ENCODE assay signal across 18 cellular contexts in the genomic region with DNA sequence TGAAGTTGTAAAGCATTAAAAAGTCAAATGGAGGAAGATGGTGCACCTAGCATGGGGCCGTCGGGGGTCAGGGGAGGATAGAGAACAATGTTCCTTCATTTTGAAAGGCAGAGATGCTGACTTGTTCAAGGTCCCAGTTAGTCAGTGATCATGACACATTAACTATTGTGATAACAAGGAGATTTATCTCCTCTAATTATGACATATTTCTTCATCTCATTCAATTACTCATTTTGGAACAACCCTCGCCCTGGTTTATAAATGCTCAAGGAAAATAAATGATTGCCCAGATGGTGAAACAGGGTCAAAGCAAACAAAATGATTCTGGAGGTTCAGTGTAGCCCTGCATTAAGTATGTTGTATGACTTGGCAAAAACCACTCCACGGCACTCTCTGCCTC.
"Had no signal": no experiment of that assay in that cellular context is flagged by ENCODE, and none has a peak within 500 bp of the region (broad histone marks: within the 10 kb centered on the region; RNA-seq: fewer than 3 reads in every experiment).

No MANE protein-coding gene starts in this region.

- H3K9me3 Mint-ChIP-seq: activated B cell treated with CpG ODN at 0.5 μM for 24 hours; activated CD4-positive, alpha-beta memory T cell treated with anti-CD3 and anti-CD28 coated beads, Interleukin-2, amount 10 ng/mL, durations not matched to agents 7 days and 5 days; activated naive CD4-positive, alpha-beta T cell treated with anti-CD3 and anti-CD28 coated beads for 36 hours; dendritic cell treated with granulocyte-macrophage colony-stimulating factor and Interleukin-4, amounts not matched to agents 40 ng/mL and 50 ng/mL, for 4 days; neural crest cell; T-cell had no signal

- H3K27ac Mint-ChIP-seq: activated B cell treated with CpG ODN at 0.5 μM for 24 hours; activated CD4-positive, alpha-beta memory T cell treated with anti-CD3 and anti-CD28 coated beads, Interleukin-2, amount 10 ng/mL, durations not matched to agents 7 days and 5 days; activated naive CD4-positive, alpha-beta T cell treated with anti-CD3 and anti-CD28 coated beads for 36 hours; dendritic cell treated with granulocyte-macrophage colony-stimulating factor and Interleukin-4, amounts not matched to agents 40 ng/mL and 50 ng/mL, for 4 days; T-cell had no signal

- H3K4me1 ChIP-seq: breast epithelium had no signal

- H3K9me3 ChIP-seq: breast epithelium, esophagus squamous epithelium, ovary, tibial nerve had no signal

- ATAC-seq: SK-N-SH treated with all-trans-retinoic acid at 6 μM for 48 hours, T-cell had no signal

- H3K4me3 Mint-ChIP-seq: activated B cell treated with CpG ODN at 0.5 μM for 24 hours; activated CD4-positive, alpha-beta memory T cell treated with anti-CD3 and anti-CD28 coated beads, Interleukin-2, amount 10 ng/mL, durations not matched to agents 7 days and 5 days; activated naive CD4-positive, alpha-beta T cell treated with anti-CD3 and anti-CD28 coated beads for 36 hours; dendritic cell treated with granulocyte-macrophage colony-stimulating factor and Interleukin-4, amounts not matched to agents 40 ng/mL and 50 ng/mL, for 4 days; neural crest cell; T-cell had no signal

- H3K36me3 ChIP-seq: breast epithelium, esophagus squamous epithelium, ovary, tibial nerve had no signal

- H3K4me1 Mint-ChIP-seq: activated B cell treated with CpG ODN at 0.5 μM for 24 hours; activated CD4-positive, alpha-beta memory T cell treated with anti-CD3 and anti-CD28 coated beads, Interleukin-2, amount 10 ng/mL, durations not matched to agents 7 days and 5 days; T-cell had no signal

- DNase-seq: activated B cell treated with CpG ODN at 0.5 μM for 24 hours; activated CD4-positive, alpha-beta memory T cell treated with anti-CD3 and anti-CD28 coated beads, Interleukin-2, amount 10 ng/mL, durations not matched to agents 7 days and 5 days; activated CD4-positive, alpha-beta T cell treated with anti-CD3 and anti-CD28 coated beads for 48 hours; activated naive CD4-positive, alpha-beta T cell treated with anti-CD3 and anti-CD28 coated beads for 36 hours; activated T-cell treated with anti-CD3 and anti-CD28 coated beads, Interleukin-2, amount 50 U/mL, for 1 hour; effector CD8-positive, alpha-beta T cell; esophagus squamous epithelium; foreskin fibroblast; mammary epithelial cell; stimulated activated naive CD4-positive, alpha-beta T cell; T-cell; T-helper 9 cell had no signal

- H3K27me3 ChIP-seq: breast epithelium, ovary, tibial nerve had no signal

- H3K4me3 ChIP-seq: ovary, tibial nerve had no signal

- H3K36me3 Mint-ChIP-seq: T-cell had no signal
